7 cellular contexts compared by ENCODE assay signal in the genomic region with DNA sequence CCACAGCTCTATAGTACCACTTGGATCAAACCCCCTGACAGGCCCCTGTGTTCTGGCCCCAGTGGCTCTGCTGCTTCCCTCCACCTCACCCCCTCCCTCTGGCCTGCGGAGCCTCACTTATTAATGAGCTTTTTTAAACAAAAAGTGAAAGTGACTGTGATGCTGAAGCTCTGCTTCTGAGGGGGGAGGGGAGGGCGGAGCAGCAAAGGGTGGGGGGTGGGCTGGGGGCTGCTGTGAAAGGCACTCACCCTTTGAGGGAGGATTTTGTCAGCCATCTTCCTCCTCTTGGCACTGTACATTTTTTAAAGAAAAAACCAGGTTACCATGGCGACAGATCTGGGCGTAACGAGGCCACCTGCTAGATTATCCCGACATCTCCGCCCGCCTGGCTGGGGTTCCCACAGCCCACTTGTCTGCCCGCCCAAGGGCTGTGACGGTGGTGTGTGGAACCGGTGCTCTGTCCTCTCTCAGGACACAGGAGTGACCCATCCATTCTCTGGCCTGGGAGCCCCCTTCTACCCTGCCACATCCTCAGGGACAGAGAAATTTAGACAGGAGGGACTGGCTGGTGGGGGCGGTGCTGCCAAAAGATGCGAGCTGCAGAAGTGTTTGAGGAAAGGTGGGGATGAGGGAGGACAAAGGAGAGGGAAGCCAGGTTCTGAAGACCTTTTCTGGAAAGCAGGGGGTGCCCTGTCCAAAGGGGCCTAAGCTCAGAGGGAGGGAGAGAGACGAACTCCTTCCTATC. TPM values are rescaled to one million over a fixed set of nuclear protein-coding genes. Genes with fewer than 3 reads are reported as not detected.
A peak's percentile ranks its signal among the peaks of the same experiment; 100 is the strongest.
DNase-seq lines count a peak whose midpoint lies in the region; ATAC-seq and TF ChIP-seq lines count a peak whose summit lies in the region.
"Had no signal": no experiment of that assay in that cellular context is flagged by ENCODE, and none has a peak within 500 bp of the region (broad histone marks: within the 10 kb centered on the region; RNA-seq: fewer than 3 reads in every experiment).

No MANE protein-coding gene starts in this region.

- peak overlapping the region; percentile 36 to 37 for H3K27ac ChIP-seq in ascending aorta
- no peak overlapping the region for H3K27ac ChIP-seq in upper lobe of right lung
- H3K27ac ChIP-seq in smooth muscle cell (ENCODE audit: low read depth): no peak overlapping the region

- no peak overlapping the region for H2AFZ ChIP-seq in smooth muscle cell (ENCODE audit: low read depth)

- 67% methylated on average over 14 of the region's 14 CpGs for WGBS in smooth muscle cell (ENCODE audit: low lambda C conversion rate)

- ATAC-seq in upper lobe of right lung: no peak
- no peak for ATAC-seq in HG03565 (IDR thresholded peaks at IDR 0.05; ENCODE audit: unreplicated experiment)

- peaks cover 88% of the 10 kb centered on the region for H4K20me1 ChIP-seq in smooth muscle cell (ENCODE audit: low read depth)

- no peaks in the 10 kb centered on the region for H3K9me3 ChIP-seq in ascending aorta
- no peaks in the 10 kb centered on the region for H3K9me3 ChIP-seq in upper lobe of right lung
- no peaks in the 10 kb centered on the region for H3K9me3 ChIP-seq in smooth muscle cell (replicated peaks; ENCODE audit: low read depth)

- H3K79me2 ChIP-seq in smooth muscle cell (ENCODE audit: low read depth): peaks cover 36% of the 10 kb centered on the region

- no peak overlapping the region for H3K4me2 ChIP-seq in smooth muscle cell

- H3K9ac ChIP-seq in smooth muscle cell (ENCODE audit: low read depth): no peak overlapping the region

- H3K27me3 ChIP-seq in ascending aorta (no peaks in the 10 kb centered on the region), upper lobe of right lung (peaks cover 23% of the 10 kb centered on the region), smooth muscle cell (ENCODE audit: low read depth) (no peaks in the 10 kb centered on the region)

- intact Hi-C loops in ascending aorta (cut with DNase I): loop anchor here (1.0 to 10.0 kb wide), 4 partner anchors 60 to 631 kb away; a partner anchor contains a TSS
- intact Hi-C loops in upper lobe of right lung (cut with DNase I): loop anchor here (10.0 kb wide), 1 partner anchor 61 kb away; no protein-coding TSS in a partner anchor

- H3F3A ChIP-seq in smooth muscle cell (ENCODE audit: low read depth): no peaks in the 10 kb centered on the region

- no peak for TF ChIP-seq CTCF in ascending aorta (IDR thresholded peaks at IDR 0.05)
- no peak for TF ChIP-seq CTCF in upper lobe of right lung (IDR thresholded peaks at IDR 0.05)
- TF ChIP-seq CTCF in smooth muscle cell (IDR thresholded peaks at IDR 0.05; ENCODE audit: borderline replicate concordance, insufficient read depth, poor library complexity, severe bottlenecking): no peak

- H3K36me3 ChIP-seq in ascending aorta: peaks cover 31 to 33% of the 10 kb centered on the region in 2 donors
- H3K36me3 ChIP-seq in upper lobe of right lung: peaks cover 36% of the 10 kb centered on the region
- no peaks in the 10 kb centered on the region for H3K36me3 ChIP-seq in smooth muscle cell (ENCODE audit: low read depth)

- DNase-seq in stimulated activated CD4-positive, alpha-beta T cell treated with anti-CD3 and anti-CD28 coated beads, Interleukin-4, amount 100 ng/mL, for 24 hours: peak; percentile 33
- no peak for DNase-seq in stimulated activated CD4-positive, alpha-beta T cell treated with anti-CD3 and anti-CD28 coated beads, Interleukin-2, amount 100 ng/mL, for 48 hours
- DNase-seq in ascending aorta (ENCODE audit: low spot score in 2 of 2) (peak in 1 of 2 donors; percentile 60), upper lobe of right lung (peak; percentile 48), smooth muscle cell (lab: John Stamatoyannopoulos, UW; ENCODE audit: unreplicated experiment) (no peak)

- no peak overlapping the region for H3K4me3 ChIP-seq in ascending aorta
- H3K4me3 ChIP-seq in upper lobe of right lung: no peak overlapping the region
- no peak overlapping the region for H3K4me3 ChIP-seq in smooth muscle cell

- H3K4me1 ChIP-seq in ascending aorta (peaks cover 28 to 33% of the 10 kb centered on the region in 2 donors), upper lobe of right lung (peaks cover 30% of the 10 kb centered on the region), smooth muscle cell (ENCODE audit: low read depth) (peaks cover 16% of the 10 kb centered on the region)

RNA-seq across cellular contexts. Expression of a gene that starts 4.9 kb away (rescaled TPM):
- total RNA-seq in ascending aorta (105 TPM), upper lobe of right lung (61.5 TPM), smooth muscle cell (35.8 and 44.4 TPM in 2 replicates)
- polyA plus RNA-seq in smooth muscle cell: 58.1 and 66.3 TPM in 2 replicates

RNA-seq across cellular contexts. Expression of a gene that starts 11.3 kb away (rescaled TPM):
- total RNA-seq in ascending aorta (40.3 TPM), upper lobe of right lung (37.2 TPM), smooth muscle cell (42.3 and 43.7 TPM in 2 replicates)
- polyA plus RNA-seq in smooth muscle cell: 70.8 and 71.8 TPM in 2 replicates

RNA-seq across cellular contexts. Expression of a gene that starts 16.6 kb away (rescaled TPM):
- total RNA-seq in ascending aorta: 85.3 TPM
- 26.3 TPM for total RNA-seq in upper lobe of right lung
- 30.5 and 35.1 TPM in 2 replicates for total RNA-seq in smooth muscle cell
- polyA plus RNA-seq in smooth muscle cell: 24.2 and 26.5 TPM in 2 replicates

RNA-seq across cellular contexts. Expression of a gene that starts 33.3 kb away (rescaled TPM):
- not detected for total RNA-seq in ascending aorta
- total RNA-seq in upper lobe of right lung: not detected
- total RNA-seq in smooth muscle cell: not detected in 2 replicates
- polyA plus RNA-seq in smooth muscle cell: not detected in 2 replicates

RNA-seq across cellular contexts. Expression of a gene that starts 56.5 kb away (rescaled TPM):
- not detected for total RNA-seq in ascending aorta
- not detected for total RNA-seq in upper lobe of right lung
- not detected in 2 replicates for total RNA-seq in smooth muscle cell
- not detected in 2 replicates for polyA plus RNA-seq in smooth muscle cell
- total RNA-seq: T-helper 1 cell treated with Interleukin-12 subunit alpha and Interleukin-12 subunit beta and Interleukin-4 antibody, amounts not matched to agents 30 ng/mL and 1 ng/mL, for 36 hours had no signal

Comparison
In these comparisons a context has a peak if more than half of its experiments do, and no peak if none do; other contexts are left out.
1. DNase-seq: peak in stimulated activated CD4-positive, alpha-beta T cell treated with anti-CD3 and anti-CD28 coated beads, Interleukin-4, amount 100 ng/mL, for 24 hours (single experiment) and upper lobe of right lung (single experiment); none in stimulated activated CD4-positive, alpha-beta T cell treated with anti-CD3 and anti-CD28 coated beads, Interleukin-2, amount 100 ng/mL, for 48 hours (0 of 2) and smooth muscle cell (single experiment).
2. H3K27ac ChIP-seq: peak in ascending aorta (2 of 2); none in upper lobe of right lung (single experiment) and smooth muscle cell (single experiment).